In genomic region chr2:195523242-195523641, GRCh38 we compare ENCODE assay signal across 7 cellular contexts.
DNase-seq lines count a peak whose midpoint lies in the region; ATAC-seq and TF ChIP-seq lines count a peak whose summit lies in the region.
"Not testable (repeated sequence)": the region's sequence is repeated elsewhere in the genome, so short reads cannot be mapped to it uniquely, and the experiment has no call there.

No MANE protein-coding gene starts in this region.

- H3K36me3 ChIP-seq in DND-41 (ENCODE audit: insufficient read depth, low read length); HUES6 (ENCODE audit: control insufficient read depth, insufficient read depth, low read length); naive thymus-derived CD4-positive, alpha-beta T cell (ENCODE audit: control insufficient read depth in 2 of 3, insufficient read depth in 3 of 3, low read length in 3 of 3): not testable (repeated sequence)

- H3K9me3 Mint-ChIP-seq in activated CD4-positive, alpha-beta T cell treated with anti-CD3 and anti-CD28 coated beads, Interleukin-2, amount 10 ng/mL, durations not matched to agents 24 days and 14 days; activated naive CD4-positive, alpha-beta T cell treated with anti-CD3 and anti-CD28 coated beads for 36 hours; stimulated activated naive CD8-positive, alpha-beta T cell treated with anti-CD3 and anti-CD28 coated beads, Interleukin-15, Interleukin-2, amounts not matched to agents 100 ng/mL and 50 ng/mL, for 24 hours: not testable (repeated sequence)
- peaks cover 3 to 22% (median 6%) of the 10 kb centered on the region in 11 donors for H3K9me3 Mint-ChIP-seq in naive thymus-derived CD4-positive, alpha-beta T cell

- not testable (repeated sequence) for H3K4me2 ChIP-seq in DND-41 (ENCODE audit: insufficient read depth, low read length)

- not testable (repeated sequence) for H4K20me1 ChIP-seq in DND-41 (ENCODE audit: insufficient read depth, low read length)

- not testable (repeated sequence) for ATAC-seq in DND-41 (ENCODE audit: insufficient read depth, low read depth); naive thymus-derived CD4-positive, alpha-beta T cell

- not testable (repeated sequence) for TF ChIP-seq CTCF in DND-41 (IDR thresholded peaks at IDR 0.05; ENCODE audit: borderline replicate concordance, extremely low read depth, low read length, poor library complexity, severe bottlenecking)

- not testable (repeated sequence) for H2AFZ ChIP-seq in DND-41 (ENCODE audit: low read depth, low read length)

- intact Hi-C loops in activated CD4-positive, alpha-beta T cell treated with anti-CD3 and anti-CD28 coated beads, Interleukin-2, amount 10 ng/mL, durations not matched to agents 24 days and 14 days (cut with micrococcal nuclease); activated naive CD4-positive, alpha-beta T cell treated with anti-CD3 and anti-CD28 coated beads for 36 hours (cut with micrococcal nuclease); naive thymus-derived CD4-positive, alpha-beta T cell (cut with micrococcal nuclease): not testable (repeated sequence)

- H3K4me3 Mint-ChIP-seq in activated CD4-positive, alpha-beta T cell treated with anti-CD3 and anti-CD28 coated beads, Interleukin-2, amount 10 ng/mL, durations not matched to agents 24 days and 14 days = peak overlapping the region; percentile 62
- H3K4me3 Mint-ChIP-seq in activated naive CD4-positive, alpha-beta T cell treated with anti-CD3 and anti-CD28 coated beads for 36 hours = peak overlapping the region; percentile 34
- H3K4me3 Mint-ChIP-seq in naive thymus-derived CD4-positive, alpha-beta T cell = peak overlapping the region in 8 of 10 donors; percentile 30 to 75 (median 68)
- not testable (repeated sequence) for H3K4me3 Mint-ChIP-seq in stimulated activated naive CD8-positive, alpha-beta T cell treated with anti-CD3 and anti-CD28 coated beads, Interleukin-15, Interleukin-2, amounts not matched to agents 100 ng/mL and 50 ng/mL, for 24 hours

- H3K36me3 Mint-ChIP-seq in activated CD4-positive, alpha-beta T cell treated with anti-CD3 and anti-CD28 coated beads, Interleukin-2, amount 10 ng/mL, durations not matched to agents 24 days and 14 days (ENCODE audit: low read depth) = peaks cover 24% of the 10 kb centered on the region
- peaks cover 13% of the 10 kb centered on the region for H3K36me3 Mint-ChIP-seq in activated naive CD4-positive, alpha-beta T cell treated with anti-CD3 and anti-CD28 coated beads for 36 hours (ENCODE audit: low read depth)
- peaks cover 4 to 49% (median 7%) of the 10 kb centered on the region in 5 donors for H3K36me3 Mint-ChIP-seq in naive thymus-derived CD4-positive, alpha-beta T cell
- not testable (repeated sequence) for H3K36me3 Mint-ChIP-seq in stimulated activated naive CD8-positive, alpha-beta T cell treated with anti-CD3 and anti-CD28 coated beads, Interleukin-15, Interleukin-2, amounts not matched to agents 100 ng/mL and 50 ng/mL, for 24 hours (ENCODE audit: low read depth)

- POLR2A ChIA-PET in naive thymus-derived CD4-positive, alpha-beta T cell (lab: Charles Lee) = interaction anchor here (0.6 to 1.5 kb wide), 3 partner anchors 9 to 137 kb away, joined by 3 read pairs; partner anchors contain the start of gene SLC39A10

- H3K4me3 ChIP-seq in DND-41 (ENCODE audit: low read depth in 1 of 2, low read length in 2 of 2); naive thymus-derived CD4-positive, alpha-beta T cell (ENCODE audit: low read length): not testable (repeated sequence)
- peak overlapping the region; percentile 22; the same call in 1 of the 2 replicates for H3K4me3 ChIP-seq in HUES6 (ENCODE audit: low read depth, low read length)

- not testable (repeated sequence) for H3K9ac ChIP-seq in DND-41 (ENCODE audit: low read depth, low read length); HUES6 (ENCODE audit: low read length)

- CTCF ChIA-PET in activated naive CD4-positive, alpha-beta T cell treated with anti-CD3 and anti-CD28 coated beads for 36 hours (lab: Charles Lee) = not testable (repeated sequence)
- CTCF ChIA-PET in naive thymus-derived CD4-positive, alpha-beta T cell (lab: Charles Lee) = interaction anchor here (1.0 kb wide), 1 partner anchor 25 kb away, joined by 3 read pairs; no protein-coding TSS in a partner anchor

- H3K27me3 ChIP-seq in DND-41 (ENCODE audit: insufficient read depth, low read length, poor library complexity); HUES6 (ENCODE audit: control insufficient read depth, insufficient read depth, low read length); naive thymus-derived CD4-positive, alpha-beta T cell (ENCODE audit: control insufficient read depth in 2 of 2, insufficient read depth in 2 of 2, low read length in 2 of 2): not testable (repeated sequence)

- DNase-seq in DND-41 (peak; percentile 67), NCI-H69 (lab: John Stamatoyannopoulos, UW) (peak; percentile 36)
- DNase-seq in activated CD4-positive, alpha-beta T cell treated with anti-CD3 and anti-CD28 coated beads, Interleukin-2, amount 10 ng/mL, durations not matched to agents 24 days and 14 days = peak; percentile 55
- DNase-seq in activated naive CD4-positive, alpha-beta T cell treated with anti-CD3 and anti-CD28 coated beads for 36 hours; naive thymus-derived CD4-positive, alpha-beta T cell: not testable (repeated sequence)

- H3K4me1 Mint-ChIP-seq in activated CD4-positive, alpha-beta T cell treated with anti-CD3 and anti-CD28 coated beads, Interleukin-2, amount 10 ng/mL, durations not matched to agents 24 days and 14 days = peaks cover 18% of the 10 kb centered on the region
- peaks cover 29% of the 10 kb centered on the region for H3K4me1 Mint-ChIP-seq in activated naive CD4-positive, alpha-beta T cell treated with anti-CD3 and anti-CD28 coated beads for 36 hours (ENCODE audit: low read depth)
- H3K4me1 Mint-ChIP-seq in naive thymus-derived CD4-positive, alpha-beta T cell = peaks cover 14 to 50% (median 26%) of the 10 kb centered on the region in 7 donors
- H3K4me1 Mint-ChIP-seq in stimulated activated naive CD8-positive, alpha-beta T cell treated with anti-CD3 and anti-CD28 coated beads, Interleukin-15, Interleukin-2, amounts not matched to agents 100 ng/mL and 50 ng/mL, for 24 hours (ENCODE audit: low read depth) = peaks cover 15% of the 10 kb centered on the region

- H3K4me1 ChIP-seq in DND-41 (ENCODE audit: insufficient read depth, low read length) = peaks cover 30% of the 10 kb centered on the region
- not testable (repeated sequence) for H3K4me1 ChIP-seq in HUES6 (ENCODE audit: control insufficient read depth, insufficient read depth, low read length); naive thymus-derived CD4-positive, alpha-beta T cell (ENCODE audit: control insufficient read depth in 2 of 2, insufficient read depth in 2 of 2, low read length in 2 of 2)

- peak overlapping the region; percentile 72 for H3K27ac Mint-ChIP-seq in activated CD4-positive, alpha-beta T cell treated with anti-CD3 and anti-CD28 coated beads, Interleukin-2, amount 10 ng/mL, durations not matched to agents 24 days and 14 days
- not testable (repeated sequence) for H3K27ac Mint-ChIP-seq in activated naive CD4-positive, alpha-beta T cell treated with anti-CD3 and anti-CD28 coated beads for 36 hours
- H3K27ac Mint-ChIP-seq in naive thymus-derived CD4-positive, alpha-beta T cell = peak overlapping the region in 5 of 9 donors; percentile 29 to 92 (median 83)
- H3K27ac Mint-ChIP-seq in stimulated activated naive CD8-positive, alpha-beta T cell treated with anti-CD3 and anti-CD28 coated beads, Interleukin-15, Interleukin-2, amounts not matched to agents 100 ng/mL and 50 ng/mL, for 24 hours = peak overlapping the region; percentile 45

- H3K9me3 ChIP-seq in DND-41 (ENCODE audit: insufficient read depth, low read length, severe bottlenecking); HUES6 (ENCODE audit: control insufficient read depth, insufficient read depth, low read depth, low read length); naive thymus-derived CD4-positive, alpha-beta T cell (ENCODE audit: control insufficient read depth in 2 of 3, low read length in 3 of 3): not testable (repeated sequence)

- not testable (repeated sequence) for H3K79me2 ChIP-seq in DND-41 (ENCODE audit: insufficient read depth, low read length)

- H3K27me3 Mint-ChIP-seq in activated CD4-positive, alpha-beta T cell treated with anti-CD3 and anti-CD28 coated beads, Interleukin-2, amount 10 ng/mL, durations not matched to agents 24 days and 14 days; activated naive CD4-positive, alpha-beta T cell treated with anti-CD3 and anti-CD28 coated beads for 36 hours (ENCODE audit: low read depth); naive thymus-derived CD4-positive, alpha-beta T cell; stimulated activated naive CD8-positive, alpha-beta T cell treated with anti-CD3 and anti-CD28 coated beads, Interleukin-15, Interleukin-2, amounts not matched to agents 100 ng/mL and 50 ng/mL, for 24 hours: not testable (repeated sequence)

- peak overlapping the region; percentile 21; the same call in 1 of the 2 replicates for H3K27ac ChIP-seq in DND-41 (ENCODE audit: low read length)
- not testable (repeated sequence) for H3K27ac ChIP-seq in HUES6 (ENCODE audit: low read depth, low read length); naive thymus-derived CD4-positive, alpha-beta T cell (ENCODE audit: low read depth, low read length)
